In genomic region chr9:110255064-110255416, GRCh38 we compare ENCODE assay signal across 8 cellular contexts. TPM values are rescaled to one million over a fixed set of nuclear protein-coding genes. Genes with fewer than 3 reads are reported as not detected.
DNase-seq lines count a peak whose midpoint lies in the region; ATAC-seq and TF ChIP-seq lines count a peak whose summit lies in the region.

No MANE protein-coding gene starts in this region.

- TF ChIP-seq CTCF in CD14-positive monocyte (IDR thresholded peaks at IDR 0.05), result no peak
- no peak for TF ChIP-seq CTCF in nephron progenitor cell (IDR thresholded peaks at IDR 0.05)

- H3K9me3 Mint-ChIP-seq in CD14-positive monocyte, result peaks cover 0 to 2% (median 0%) of the 10 kb centered on the region in 7 donors
- H3K9me3 Mint-ChIP-seq in nephron progenitor cell, result no peaks in the 10 kb centered on the region

- intact Hi-C loops in CD14-positive monocyte (cut with micrococcal nuclease), result loop anchor here in 1 of 2 donors (10.0 kb wide), 2 partner anchors 80 to 190 kb away; partner anchors contain the start of gene TXNDC8

- H3K4me3 Mint-ChIP-seq in CD14-positive monocyte (peak overlapping the region; percentile 96 to 97), nephron progenitor cell (peak overlapping the region; percentile 99)

- H3K27me3 Mint-ChIP-seq in CD14-positive monocyte (ENCODE audit: low read depth in 3 of 3) (peaks cover 0 to 2% (median under 1%) of the 10 kb centered on the region in 3 donors), nephron progenitor cell (ENCODE audit: low read depth, poor library complexity) (peaks cover 7% of the 10 kb centered on the region)

- H3K36me3 Mint-ChIP-seq in CD14-positive monocyte, result peaks cover 6 to 12% of the 10 kb centered on the region in 2 donors
- peaks cover 28% of the 10 kb centered on the region for H3K36me3 Mint-ChIP-seq in nephron progenitor cell (ENCODE audit: low read depth)

- H3K27ac Mint-ChIP-seq in CD14-positive monocyte (peak overlapping the region in 6 of 7 donors; percentile 94 to 97 (median 97)), nephron progenitor cell (no peak overlapping the region)

- no peak for DNase-seq in CD14-positive monocyte (ENCODE audit: low spot score)
- peak; percentile 25 for DNase-seq in NCI-H2171 (lab: John Stamatoyannopoulos, UW)
- DNase-seq in ecto neural progenitor cell (ENCODE audit: low spot score), result peak; percentile 49
- peak; percentile 34 for DNase-seq in nephron progenitor cell
- DNase-seq in NK-92 (lab: John Stamatoyannopoulos, UW; ENCODE audit: unreplicated experiment), result no peak
- DNase-seq in EL, result no peak

- ATAC-seq in GM18511 (IDR thresholded peaks at IDR 0.05; ENCODE audit: unreplicated experiment) (no peak), GM18909 (IDR thresholded peaks at IDR 0.05; ENCODE audit: poor library complexity, unreplicated experiment) (no peak)

- H3K4me1 Mint-ChIP-seq in CD14-positive monocyte (peaks cover 54% of the 10 kb centered on the region), nephron progenitor cell (peaks cover 48% of the 10 kb centered on the region)

RNA-seq across cellular contexts. Expression of gene TXN, which starts 1.3 kb away (rescaled TPM):
- polyA plus RNA-seq in CD14-positive monocyte, result 100 to 1,000 TPM; 209 to 224 TPM

RNA-seq across cellular contexts. Expression of gene C9orf152, which starts 47.1 kb away (rescaled TPM):
- polyA plus RNA-seq in CD14-positive monocyte, result not detected

Comparison
In these comparisons a context has a peak if more than half of its experiments do, and no peak if none do; other contexts are left out.
1. DNase-seq: peak in NCI-H2171 (single experiment), ecto neural progenitor cell (single experiment) and nephron progenitor cell (single experiment); none in CD14-positive monocyte (single experiment), NK-92 (single experiment) and EL (single experiment).